9 cellular contexts compared by ENCODE assay signal in the genomic region with DNA sequence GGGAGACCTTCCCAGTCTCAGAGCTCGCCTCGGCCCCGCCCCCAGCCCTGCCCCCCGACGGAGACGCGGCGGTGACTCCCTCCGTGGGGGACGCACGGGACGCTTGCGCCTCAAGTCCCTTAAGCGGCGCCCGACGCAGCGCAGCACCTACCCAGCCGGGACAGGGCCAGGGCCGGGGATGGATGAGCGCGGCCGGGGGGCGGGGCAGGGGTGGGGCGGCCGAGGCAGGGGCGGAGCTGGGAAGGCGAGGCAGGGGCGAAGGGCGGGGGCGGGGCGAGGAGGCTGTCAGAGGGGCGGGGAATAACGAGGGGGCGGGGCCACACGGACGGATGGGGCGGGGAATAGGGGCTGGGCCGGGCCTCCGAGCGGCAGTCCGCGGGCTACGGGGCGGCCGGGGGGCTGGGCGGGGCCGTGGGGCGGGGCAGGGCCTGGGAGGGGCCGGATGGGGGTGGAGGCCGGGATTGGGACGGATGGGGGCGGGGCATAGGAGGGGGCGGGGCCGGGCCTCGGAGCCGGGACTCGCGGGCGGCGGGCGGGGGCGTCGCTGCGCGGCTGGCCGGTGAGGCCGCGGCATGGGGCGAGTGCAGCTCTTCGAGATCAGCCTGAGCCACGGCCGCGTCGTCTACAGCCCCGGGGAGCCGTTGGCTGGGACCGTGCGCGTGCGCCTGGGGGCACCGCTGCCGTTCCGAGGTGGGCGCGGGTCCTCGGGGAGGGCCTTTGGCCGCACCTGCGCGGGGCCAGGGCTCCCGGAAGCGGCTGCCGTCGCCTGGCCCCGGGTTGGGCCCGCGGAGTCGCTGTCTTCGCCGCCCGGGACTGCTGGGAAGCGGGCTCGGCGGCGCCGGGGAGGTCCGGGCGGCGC. TPM values are rescaled to one million over a fixed set of nuclear protein-coding genes. Genes with fewer than 3 reads are reported as not detected.
DNase-seq lines count a peak whose midpoint lies in the region; ATAC-seq, FAIRE-seq and TF ChIP-seq lines count a peak whose summit lies in the region.
"Had no signal": no experiment of that assay in that cellular context is flagged by ENCODE, and none has a peak within 500 bp of the region (broad histone marks: within the 10 kb centered on the region; RNA-seq: fewer than 3 reads in every experiment).

A gene with protein sequence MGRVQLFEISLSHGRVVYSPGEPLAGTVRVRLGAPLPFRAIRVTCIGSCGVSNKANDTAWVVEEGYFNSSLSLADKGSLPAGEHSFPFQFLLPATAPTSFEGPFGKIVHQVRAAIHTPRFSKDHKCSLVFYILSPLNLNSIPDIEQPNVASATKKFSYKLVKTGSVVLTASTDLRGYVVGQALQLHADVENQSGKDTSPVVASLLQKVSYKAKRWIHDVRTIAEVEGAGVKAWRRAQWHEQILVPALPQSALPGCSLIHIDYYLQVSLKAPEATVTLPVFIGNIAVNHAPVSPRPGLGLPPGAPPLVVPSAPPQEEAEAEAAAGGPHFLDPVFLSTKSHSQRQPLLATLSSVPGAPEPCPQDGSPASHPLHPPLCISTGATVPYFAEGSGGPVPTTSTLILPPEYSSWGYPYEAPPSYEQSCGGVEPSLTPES (plus strand): TSS at position 541 of the 859 bp plus-strand sequence. CDS start 32 bp downstream, at position 573.

- H3K27me3 ChIP-seq in HepG2 (ENCODE audit: control insufficient read depth in 1 of 2, insufficient read depth in 2 of 2, low read length in 2 of 2): peaks cover 1 to 10% of the 10 kb centered on the region in 2 experiments; a peak in 3 of 5 replicates

- intact Hi-C loops in HepG2 (cut with micrococcal nuclease; ENCODE audit: unreplicated experiment): loop anchor here (1.0 to 5.0 kb wide), 2 partner anchors 26 to 67 kb away; no protein-coding TSS in a partner anchor

- peak within 1 kb of the TSS; percentile 82 for H3K9ac ChIP-seq in HepG2 (ENCODE audit: insufficient read depth, low read depth, low read length)

- TF ChIP-seq POLR2A in HepG2 (IDR thresholded peaks at IDR 0.05; ENCODE audit: insufficient read depth in 1 of 2, low read depth in 2 of 2, low read length in 2 of 2): peak in 1 of 2 experiments; percentile 71; a peak in 2 of 4 replicates

- POLR2A ChIA-PET in HepG2 (lab: Yijun Ruan, JAX): interaction anchor here (0.6 to 1.6 kb wide), 8 partner anchors 14 to 264 kb away, joined by 3 to 25 read pairs (median 5); a partner anchor contains a TSS

- DNase-seq in AG10803 (ENCODE audit: low read depth) (peak; percentile 91), NCI-H526 treated with DMSO at 0.1 percent for 48 hours (lab: John Stamatoyannopoulos, UW) (peak; percentile 56), dermis blood vessel endothelial cell (peak; percentile 92), HepG2 (ENCODE audit: low spot score) (peak; percentile 91)
- DNase-seq in activated CD4-positive, alpha-beta T cell treated with anti-CD3 and anti-CD28 coated beads, Interleukin-2, amount 50 U/mL, for 1 hour: peak; percentile 91
- DNase-seq in stimulated activated CD4-positive, alpha-beta T cell treated with anti-CD3 and anti-CD28 coated beads, Interleukin-2, amount 100 ng/mL, for 48 hours: peak; percentile 85 to 91

- 8% methylated on average over 24 of the region's 109 CpGs for WGBS in HepG2 (ENCODE audit: low lambda C conversion rate)

- ATAC-seq in GM19043 (IDR thresholded peaks at IDR 0.05; ENCODE audit: low read depth, unreplicated experiment) (peak; percentile 68), HG03342 (IDR thresholded peaks at IDR 0.05; ENCODE audit: unreplicated experiment) (peak; percentile 63), HepG2 (peak; percentile 69)

- peaks cover 53% of the 10 kb centered on the region for H3K4me1 ChIP-seq in HepG2 (ENCODE audit: insufficient read depth, low read length)

- FAIRE-seq in HepG2 (lab: Jason Lieb, UNC): no peak
- FAIRE-seq: TTC549 had no signal

- peak within 1 kb of the TSS; percentile 100 for H3K4me2 ChIP-seq in HepG2 (ENCODE audit: low read depth, low read length)

- H3K9me3 ChIP-seq in HepG2 (ENCODE audit: low read length): no peaks in the 10 kb centered on the region

- in situ Hi-C loops in HepG2 (cut with HindIII; ENCODE audit: extremely low pct_ligation_motif_present, low pct_unique_long_range_greater_than_20kb): no loop called here

- no peak; the same call in 1 of the 2 replicates for TF ChIP-seq RAD21 in HepG2 (CRISPR knock-in tag; IDR thresholded peaks at IDR 0.05)

- H4K20me1 ChIP-seq in HepG2 (ENCODE audit: insufficient read depth, low read length): no peaks in the 10 kb centered on the region; the same call in 1 of the 2 replicates

- H3K4me3 ChIP-seq in AG10803 (ENCODE audit: low read length) (peak within 1 kb of the TSS; percentile 63), HepG2 (replicated peaks in 1 of 3; ENCODE audit: insufficient read depth in 1 of 3, low read depth in 2 of 3, low read length in 3 of 3) (peak within 1 kb of the TSS; percentile 57 to 81 (median 77))

- H2AFZ ChIP-seq in HepG2 (ENCODE audit: low read length): no peak within 1 kb of the TSS

- H3K79me2 ChIP-seq in HepG2 (ENCODE audit: insufficient read depth, low read length): peaks cover 27% of the 10 kb centered on the region

- no TSS peak for BruUV-seq in HepG2 (replicated peaks; lab: Mats Ljungman, UMichigan)

- TF ChIP-seq CTCF in AG10803 (conservative IDR thresholded peaks at IDR 0.05; ENCODE audit: low read length): no peak
- TF ChIP-seq CTCF in HepG2 (CRISPR knock-in tag; IDR thresholded peaks at IDR 0.05): peak; percentile 13

- TF ChIP-seq EP300 in HepG2 (IDR thresholded peaks at IDR 0.05; ENCODE audit: low read depth in 2 of 2, low read length in 2 of 2): no peak
- no peak for TF ChIP-seq EP300 in HepG2 (CRISPR knock-in tag; IDR thresholded peaks at IDR 0.05; ENCODE audit: borderline replicate concordance)

- peak within 1 kb of the TSS; percentile 79 for H3K27ac ChIP-seq in HepG2 (ENCODE audit: extremely low read length, insufficient read depth, low read length)

- no peaks in the 10 kb centered on the region for H3K36me3 ChIP-seq in HepG2 (replicated peaks in 1 of 2; ENCODE audit: control insufficient read depth in 1 of 2, insufficient read depth in 2 of 2, low read length in 2 of 2)

- CTCF ChIA-PET in HepG2 (lab: Yijun Ruan, JAX; ENCODE audit: low intra/inter-chr PET ratio, low total read pairs): no interaction called here

TF ChIP-seq in HepG2, 621 proteins besides CTCF, POLR2A, EP300 and RAD21 (continues in another document):
- TF ChIP-seq POLR2AphosphoS5 (IDR thresholded peaks at IDR 0.05; ENCODE audit: low read depth, low read length): peak; percentile 50
- TF ChIP-seq, protein P1, sequence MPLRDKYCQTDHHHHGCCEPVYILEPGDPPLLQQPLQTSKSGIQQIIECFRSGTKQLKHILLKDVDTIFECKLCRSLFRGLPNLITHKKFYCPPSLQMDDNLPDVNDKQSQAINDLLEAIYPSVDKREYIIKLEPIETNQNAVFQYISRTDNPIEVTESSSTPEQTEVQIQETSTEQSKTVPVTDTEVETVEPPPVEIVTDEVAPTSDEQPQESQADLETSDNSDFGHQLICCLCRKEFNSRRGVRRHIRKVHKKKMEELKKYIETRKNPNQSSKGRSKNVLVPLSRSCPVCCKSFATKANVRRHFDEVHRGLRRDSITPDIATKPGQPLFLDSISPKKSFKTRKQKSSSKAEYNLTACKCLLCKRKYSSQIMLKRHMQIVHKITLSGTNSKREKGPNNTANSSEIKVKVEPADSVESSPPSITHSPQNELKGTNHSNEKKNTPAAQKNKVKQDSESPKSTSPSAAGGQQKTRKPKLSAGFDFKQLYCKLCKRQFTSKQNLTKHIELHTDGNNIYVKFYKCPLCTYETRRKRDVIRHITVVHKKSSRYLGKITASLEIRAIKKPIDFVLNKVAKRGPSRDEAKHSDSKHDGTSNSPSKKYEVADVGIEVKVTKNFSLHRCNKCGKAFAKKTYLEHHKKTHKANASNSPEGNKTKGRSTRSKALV (CRISPR knock-in tag; IDR thresholded peaks at IDR 0.05): 0 out of 2 replicates have a peak, but pooled peaks have one; percentile 15
- TF ChIP-seq ZFX (CRISPR knock-in tag; IDR thresholded peaks at IDR 0.05; ENCODE audit: low read depth): peak; percentile 84
- TF ChIP-seq KDM1A (CRISPR knock-in tag; IDR thresholded peaks at IDR 0.05): no peak
- TF ChIP-seq KLF6 (CRISPR knock-in tag; IDR thresholded peaks at IDR 0.05): peak; percentile 74; the same call in 1 of the 2 replicates
- TF ChIP-seq ZNF501 (CRISPR knock-in tag; IDR thresholded peaks at IDR 0.05): no peak
- TF ChIP-seq, protein P2, sequence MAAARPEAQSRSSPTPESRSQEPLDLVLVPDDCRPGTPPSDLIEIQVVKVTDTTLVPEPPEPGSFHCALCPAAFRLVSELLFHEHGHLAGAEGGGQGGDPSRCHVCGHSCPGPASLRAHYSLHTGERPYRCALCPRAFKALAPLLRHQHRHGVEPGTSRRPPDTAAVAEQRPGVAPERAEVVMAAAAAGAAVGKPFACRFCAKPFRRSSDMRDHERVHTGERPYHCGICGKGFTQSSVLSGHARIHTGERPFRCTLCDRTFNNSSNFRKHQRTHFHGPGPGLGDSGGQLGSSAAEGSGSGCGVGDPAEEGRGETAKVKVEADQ (CRISPR knock-in tag; IDR thresholded peaks at IDR 0.05; ENCODE audit: borderline replicate concordance): no peak; the same call in 1 of the 2 replicates

RNA-seq across cellular contexts. Expression of the gene that starts here (rescaled TPM):
- total RNA-seq in dermis blood vessel endothelial cell (34.2 and 43.1 TPM in 2 replicates), HepG2 (2016; rRNA removed; fragmentation: Illumina TruSeq; extraction: Trizol) (13.4 and 21.7 TPM in 2 replicates)
- 8.4 and 10.0 TPM in 2 replicates for total RNA-seq in HepG2 (2016; cell fraction: cytosol; rRNA removed; fragmentation: Illumina TruSeq; extraction: Trizol; ENCODE audit: low read depth)
- total RNA-seq in HepG2 (2016; cell fraction: insoluble cytoplasmic fraction; rRNA removed; fragmentation: Illumina TruSeq; extraction: Trizol): 12.6 and 23.4 TPM in 2 replicates
- total RNA-seq in HepG2 (2016; cell fraction: membrane; rRNA removed; fragmentation: Illumina TruSeq; extraction: Trizol): 8.5 and 10.9 TPM in 2 replicates
- 14.0 and 15.0 TPM in 2 replicates for total RNA-seq in HepG2 (2016; cell fraction: nucleus; rRNA removed; fragmentation: Illumina TruSeq; extraction: Trizol)
- 44.4 and 50.9 TPM in 2 replicates for polyA plus RNA-seq in HepG2 (2011; rRNA removed)
- polyA plus RNA-seq in HepG2 (2011; cell fraction: cytosol; rRNA removed): 23.8 and 38.3 TPM in 2 replicates
- 240 and 305 TPM in 2 replicates for polyA plus RNA-seq in HepG2 (2011; cell fraction: nucleus; rRNA removed)
- 16.2 and 19.0 TPM in 2 replicates for polyA plus RNA-seq in HepG2 (2012)
- 5.5 and 7.1 TPM in 2 replicates for polyA plus RNA-seq in HepG2 (2016; cell fraction: cytosol; fragmentation: Illumina TruSeq; extraction: Trizol; ENCODE audit: low read depth)
- polyA plus RNA-seq in HepG2 (2016; cell fraction: insoluble cytoplasmic fraction; fragmentation: Illumina TruSeq; extraction: Trizol; ENCODE audit: low read depth): 13.7 and 16.1 TPM in 2 replicates
- 6.1 and 7.5 TPM in 2 replicates for polyA plus RNA-seq in HepG2 (2016; cell fraction: membrane; fragmentation: Illumina TruSeq; extraction: Trizol; ENCODE audit: low read depth)
- 53.7 and 57.4 TPM in 2 replicates for polyA plus RNA-seq in HepG2 (2016; cell fraction: nucleus; fragmentation: Illumina TruSeq; extraction: Trizol; ENCODE audit: insufficient read depth, low read depth)
- 48.5 and 187 TPM in 2 replicates for polyA minus RNA-seq in HepG2 (2011; rRNA and poly(A)+ RNA removed; ENCODE audit: low replicate concordance)
- polyA minus RNA-seq in HepG2 (2011; cell fraction: cytosol; rRNA and poly(A)+ RNA removed): 10.7 and 12.0 TPM in 2 replicates
- polyA minus RNA-seq in HepG2 (2011; cell fraction: nucleus; rRNA and poly(A)+ RNA removed): 32.6 and 32.9 TPM in 2 replicates

Comparison
In these comparisons a context has a peak if more than half of its experiments do, and no peak if none do; other contexts are left out.
1. Peak in every context shown above with its lines: DNase-seq, ATAC-seq, H3K4me3 ChIP-seq and H3K27ac ChIP-seq.